In the genomic region with DNA sequence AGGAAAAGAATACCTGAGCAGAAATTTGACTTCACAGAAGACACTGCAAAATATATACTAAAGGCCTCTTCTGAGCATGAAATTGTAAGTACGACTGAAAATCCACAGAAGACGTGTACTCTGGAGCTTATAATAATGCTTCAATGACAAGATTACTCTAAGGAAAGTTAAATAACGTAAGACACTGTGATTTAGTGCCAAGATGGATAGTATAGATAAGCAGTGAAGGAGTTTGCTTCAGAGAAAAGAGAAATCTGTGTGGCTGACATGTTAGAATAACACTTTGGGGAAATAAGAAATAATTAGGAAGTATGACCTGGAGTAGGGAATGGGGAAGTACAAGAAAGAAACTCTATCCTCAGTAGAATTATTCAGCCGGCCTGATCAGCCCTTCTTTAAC, we compare ENCODE assay signal across 2 cellular contexts.
TF ChIP-seq lines count a peak whose summit lies in the region.

No MANE protein-coding gene starts in this region.

TF ChIP-seq in GM23338, 12 proteins besides CTCF, POLR2A, EP300 and RAD21:
- TF ChIP-seq, protein P1, sequence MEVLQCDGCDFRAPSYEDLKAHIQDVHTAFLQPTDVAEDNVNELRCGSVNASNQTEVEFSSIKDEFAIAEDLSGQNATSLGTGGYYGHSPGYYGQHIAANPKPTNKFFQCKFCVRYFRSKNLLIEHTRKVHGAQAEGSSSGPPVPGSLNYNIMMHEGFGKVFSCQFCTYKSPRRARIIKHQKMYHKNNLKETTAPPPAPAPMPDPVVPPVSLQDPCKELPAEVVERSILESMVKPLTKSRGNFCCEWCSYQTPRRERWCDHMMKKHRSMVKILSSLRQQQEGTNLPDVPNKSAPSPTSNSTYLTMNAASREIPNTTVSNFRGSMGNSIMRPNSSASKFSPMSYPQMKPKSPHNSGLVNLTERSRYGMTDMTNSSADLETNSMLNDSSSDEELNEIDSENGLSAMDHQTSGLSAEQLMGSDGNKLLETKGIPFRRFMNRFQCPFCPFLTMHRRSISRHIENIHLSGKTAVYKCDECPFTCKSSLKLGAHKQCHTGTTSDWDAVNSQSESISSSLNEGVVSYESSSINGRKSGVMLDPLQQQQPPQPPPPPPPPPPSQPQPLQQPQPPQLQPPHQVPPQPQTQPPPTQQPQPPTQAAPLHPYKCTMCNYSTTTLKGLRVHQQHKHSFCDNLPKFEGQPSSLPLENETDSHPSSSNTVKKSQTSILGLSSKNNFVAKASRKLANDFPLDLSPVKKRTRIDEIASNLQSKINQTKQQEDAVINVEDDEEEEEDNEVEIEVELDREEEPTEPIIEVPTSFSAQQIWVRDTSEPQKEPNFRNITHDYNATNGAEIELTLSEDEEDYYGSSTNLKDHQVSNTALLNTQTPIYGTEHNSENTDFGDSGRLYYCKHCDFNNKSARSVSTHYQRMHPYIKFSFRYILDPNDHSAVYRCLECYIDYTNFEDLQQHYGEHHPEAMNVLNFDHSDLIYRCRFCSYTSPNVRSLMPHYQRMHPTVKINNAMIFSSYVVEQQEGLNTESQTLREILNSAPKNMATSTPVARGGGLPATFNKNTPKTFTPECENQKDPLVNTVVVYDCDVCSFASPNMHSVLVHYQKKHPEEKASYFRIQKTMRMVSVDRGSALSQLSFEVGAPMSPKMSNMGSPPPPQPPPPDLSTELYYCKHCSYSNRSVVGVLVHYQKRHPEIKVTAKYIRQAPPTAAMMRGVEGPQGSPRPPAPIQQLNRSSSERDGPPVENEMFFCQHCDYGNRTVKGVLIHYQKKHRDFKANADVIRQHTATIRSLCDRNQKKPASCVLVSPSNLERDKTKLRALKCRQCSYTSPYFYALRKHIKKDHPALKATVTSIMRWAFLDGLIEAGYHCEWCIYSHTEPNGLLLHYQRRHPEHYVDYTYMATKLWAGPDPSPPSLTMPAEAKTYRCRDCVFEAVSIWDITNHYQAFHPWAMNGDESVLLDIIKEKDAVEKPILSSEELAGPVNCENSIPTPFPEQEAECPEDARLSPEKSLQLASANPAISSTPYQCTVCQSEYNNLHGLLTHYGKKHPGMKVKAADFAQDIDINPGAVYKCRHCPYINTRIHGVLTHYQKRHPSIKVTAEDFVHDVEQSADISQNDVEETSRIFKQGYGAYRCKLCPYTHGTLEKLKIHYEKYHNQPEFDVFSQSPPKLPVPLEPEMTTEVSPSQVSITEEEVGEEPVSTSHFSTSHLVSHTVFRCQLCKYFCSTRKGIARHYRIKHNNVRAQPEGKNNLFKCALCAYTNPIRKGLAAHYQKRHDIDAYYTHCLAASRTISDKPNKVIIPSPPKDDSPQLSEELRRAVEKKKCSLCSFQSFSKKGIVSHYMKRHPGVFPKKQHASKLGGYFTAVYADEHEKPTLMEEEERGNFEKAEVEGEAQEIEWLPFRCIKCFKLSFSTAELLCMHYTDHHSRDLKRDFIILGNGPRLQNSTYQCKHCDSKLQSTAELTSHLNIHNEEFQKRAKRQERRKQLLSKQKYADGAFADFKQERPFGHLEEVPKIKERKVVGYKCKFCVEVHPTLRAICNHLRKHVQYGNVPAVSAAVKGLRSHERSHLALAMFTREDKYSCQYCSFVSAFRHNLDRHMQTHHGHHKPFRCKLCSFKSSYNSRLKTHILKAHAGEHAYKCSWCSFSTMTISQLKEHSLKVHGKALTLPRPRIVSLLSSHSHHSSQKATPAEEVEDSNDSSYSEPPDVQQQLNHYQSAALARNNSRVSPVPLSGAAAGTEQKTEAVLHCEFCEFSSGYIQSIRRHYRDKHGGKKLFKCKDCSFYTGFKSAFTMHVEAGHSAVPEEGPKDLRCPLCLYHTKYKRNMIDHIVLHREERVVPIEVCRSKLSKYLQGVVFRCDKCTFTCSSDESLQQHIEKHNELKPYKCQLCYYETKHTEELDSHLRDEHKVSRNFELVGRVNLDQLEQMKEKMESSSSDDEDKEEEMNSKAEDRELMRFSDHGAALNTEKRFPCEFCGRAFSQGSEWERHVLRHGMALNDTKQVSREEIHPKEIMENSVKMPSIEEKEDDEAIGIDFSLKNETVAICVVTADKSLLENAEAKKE (CRISPR knock-in tag; IDR thresholded peaks at IDR 0.05) = no peak
- TF ChIP-seq, protein P2, sequence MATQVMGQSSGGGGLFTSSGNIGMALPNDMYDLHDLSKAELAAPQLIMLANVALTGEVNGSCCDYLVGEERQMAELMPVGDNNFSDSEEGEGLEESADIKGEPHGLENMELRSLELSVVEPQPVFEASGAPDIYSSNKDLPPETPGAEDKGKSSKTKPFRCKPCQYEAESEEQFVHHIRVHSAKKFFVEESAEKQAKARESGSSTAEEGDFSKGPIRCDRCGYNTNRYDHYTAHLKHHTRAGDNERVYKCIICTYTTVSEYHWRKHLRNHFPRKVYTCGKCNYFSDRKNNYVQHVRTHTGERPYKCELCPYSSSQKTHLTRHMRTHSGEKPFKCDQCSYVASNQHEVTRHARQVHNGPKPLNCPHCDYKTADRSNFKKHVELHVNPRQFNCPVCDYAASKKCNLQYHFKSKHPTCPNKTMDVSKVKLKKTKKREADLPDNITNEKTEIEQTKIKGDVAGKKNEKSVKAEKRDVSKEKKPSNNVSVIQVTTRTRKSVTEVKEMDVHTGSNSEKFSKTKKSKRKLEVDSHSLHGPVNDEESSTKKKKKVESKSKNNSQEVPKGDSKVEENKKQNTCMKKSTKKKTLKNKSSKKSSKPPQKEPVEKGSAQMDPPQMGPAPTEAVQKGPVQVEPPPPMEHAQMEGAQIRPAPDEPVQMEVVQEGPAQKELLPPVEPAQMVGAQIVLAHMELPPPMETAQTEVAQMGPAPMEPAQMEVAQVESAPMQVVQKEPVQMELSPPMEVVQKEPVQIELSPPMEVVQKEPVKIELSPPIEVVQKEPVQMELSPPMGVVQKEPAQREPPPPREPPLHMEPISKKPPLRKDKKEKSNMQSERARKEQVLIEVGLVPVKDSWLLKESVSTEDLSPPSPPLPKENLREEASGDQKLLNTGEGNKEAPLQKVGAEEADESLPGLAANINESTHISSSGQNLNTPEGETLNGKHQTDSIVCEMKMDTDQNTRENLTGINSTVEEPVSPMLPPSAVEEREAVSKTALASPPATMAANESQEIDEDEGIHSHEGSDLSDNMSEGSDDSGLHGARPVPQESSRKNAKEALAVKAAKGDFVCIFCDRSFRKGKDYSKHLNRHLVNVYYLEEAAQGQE (IDR thresholded peaks at IDR 0.05; ENCODE audit: unreplicated experiment) = no peak
- TF ChIP-seq, protein P3, sequence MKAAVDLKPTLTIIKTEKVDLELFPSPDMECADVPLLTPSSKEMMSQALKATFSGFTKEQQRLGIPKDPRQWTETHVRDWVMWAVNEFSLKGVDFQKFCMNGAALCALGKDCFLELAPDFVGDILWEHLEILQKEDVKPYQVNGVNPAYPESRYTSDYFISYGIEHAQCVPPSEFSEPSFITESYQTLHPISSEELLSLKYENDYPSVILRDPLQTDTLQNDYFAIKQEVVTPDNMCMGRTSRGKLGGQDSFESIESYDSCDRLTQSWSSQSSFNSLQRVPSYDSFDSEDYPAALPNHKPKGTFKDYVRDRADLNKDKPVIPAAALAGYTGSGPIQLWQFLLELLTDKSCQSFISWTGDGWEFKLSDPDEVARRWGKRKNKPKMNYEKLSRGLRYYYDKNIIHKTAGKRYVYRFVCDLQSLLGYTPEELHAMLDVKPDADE (IDR thresholded peaks at IDR 0.05) = no peak
- TF ChIP-seq ZNF331 (CRISPR knock-in tag; IDR thresholded peaks at IDR 0.05; ENCODE audit: low read depth) (no peak), ZNF114 (CRISPR knock-in tag; IDR thresholded peaks at IDR 0.05) (no peak), JUNB (IDR thresholded peaks at IDR 0.05; ENCODE audit: unreplicated experiment) (no peak), POLR2AphosphoS5 (IDR thresholded peaks at IDR 0.05; ENCODE audit: low read depth) (no peak), STAT1 (IDR thresholded peaks at IDR 0.05; ENCODE audit: unreplicated experiment) (no peak), EZH2phosphoT487 (IDR thresholded peaks at IDR 0.05; ENCODE audit: unreplicated experiment) (no peak), EZH2 (IDR thresholded peaks at IDR 0.05; ENCODE audit: low read depth, unreplicated experiment) (no peak)
TF ChIP-seq in GM23338: peak in this region for 0.

TF ChIP-seq in K562, 482 proteins besides CTCF, POLR2A, EP300 and RAD21 (continued from another document and continues in another):
- TF ChIP-seq CBX8 (IDR thresholded peaks at IDR 0.05; ENCODE audit: borderline replicate concordance, extremely low read depth, low read depth, low read length, poor library complexity, severe bottlenecking) = no peak
- no peak for TF ChIP-seq NR3C1 (CRISPR knock-in tag; IDR thresholded peaks at IDR 0.05)
- TF ChIP-seq, protein P4, sequence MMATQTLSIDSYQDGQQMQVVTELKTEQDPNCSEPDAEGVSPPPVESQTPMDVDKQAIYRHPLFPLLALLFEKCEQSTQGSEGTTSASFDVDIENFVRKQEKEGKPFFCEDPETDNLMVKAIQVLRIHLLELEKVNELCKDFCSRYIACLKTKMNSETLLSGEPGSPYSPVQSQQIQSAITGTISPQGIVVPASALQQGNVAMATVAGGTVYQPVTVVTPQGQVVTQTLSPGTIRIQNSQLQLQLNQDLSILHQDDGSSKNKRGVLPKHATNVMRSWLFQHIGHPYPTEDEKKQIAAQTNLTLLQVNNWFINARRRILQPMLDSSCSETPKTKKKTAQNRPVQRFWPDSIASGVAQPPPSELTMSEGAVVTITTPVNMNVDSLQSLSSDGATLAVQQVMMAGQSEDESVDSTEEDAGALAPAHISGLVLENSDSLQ (IDR thresholded peaks at IDR 0.05) = peak; percentile 24; the same call in 1 of the 2 replicates
- no peak for TF ChIP-seq ZNF212 (CRISPR knock-in tag; IDR thresholded peaks at IDR 0.05)
- TF ChIP-seq ARNT (IDR thresholded peaks at IDR 0.05) = no peak
- TF ChIP-seq PHF8 (IDR thresholded peaks at IDR 0.05; ENCODE audit: borderline replicate concordance, low read length) = no peak
- TF ChIP-seq, protein P5, sequence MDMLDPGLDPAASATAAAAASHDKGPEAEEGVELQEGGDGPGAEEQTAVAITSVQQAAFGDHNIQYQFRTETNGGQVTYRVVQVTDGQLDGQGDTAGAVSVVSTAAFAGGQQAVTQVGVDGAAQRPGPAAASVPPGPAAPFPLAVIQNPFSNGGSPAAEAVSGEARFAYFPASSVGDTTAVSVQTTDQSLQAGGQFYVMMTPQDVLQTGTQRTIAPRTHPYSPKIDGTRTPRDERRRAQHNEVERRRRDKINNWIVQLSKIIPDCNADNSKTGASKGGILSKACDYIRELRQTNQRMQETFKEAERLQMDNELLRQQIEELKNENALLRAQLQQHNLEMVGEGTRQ (CRISPR knock-in tag; IDR thresholded peaks at IDR 0.05) = no peak
- no peak for TF ChIP-seq C11orf30 (IDR thresholded peaks at IDR 0.05; ENCODE audit: low read depth)
- TF ChIP-seq HOXB6 (CRISPR knock-in tag; IDR thresholded peaks at IDR 0.05; ENCODE audit: borderline replicate concordance) = no peak
- no peak for TF ChIP-seq TBL1XR1 (IDR thresholded peaks at IDR 0.05; ENCODE audit: low read length in 2 of 2)
- TF ChIP-seq MEIS2 (IDR thresholded peaks at IDR 0.05; ENCODE audit: partially characterized antibody) = peak; percentile 74
- no peak for TF ChIP-seq NCOR1 (IDR thresholded peaks at IDR 0.05)
- 0 out of 4 replicates have a peak, but pooled peaks of 1 of the 2 experiments have one; percentile 15 for TF ChIP-seq HDAC1 (IDR thresholded peaks at IDR 0.05)
- TF ChIP-seq ESRRA (IDR thresholded peaks at IDR 0.05; ENCODE audit: borderline replicate concordance, low read depth) = no peak
- TF ChIP-seq, protein P6, sequence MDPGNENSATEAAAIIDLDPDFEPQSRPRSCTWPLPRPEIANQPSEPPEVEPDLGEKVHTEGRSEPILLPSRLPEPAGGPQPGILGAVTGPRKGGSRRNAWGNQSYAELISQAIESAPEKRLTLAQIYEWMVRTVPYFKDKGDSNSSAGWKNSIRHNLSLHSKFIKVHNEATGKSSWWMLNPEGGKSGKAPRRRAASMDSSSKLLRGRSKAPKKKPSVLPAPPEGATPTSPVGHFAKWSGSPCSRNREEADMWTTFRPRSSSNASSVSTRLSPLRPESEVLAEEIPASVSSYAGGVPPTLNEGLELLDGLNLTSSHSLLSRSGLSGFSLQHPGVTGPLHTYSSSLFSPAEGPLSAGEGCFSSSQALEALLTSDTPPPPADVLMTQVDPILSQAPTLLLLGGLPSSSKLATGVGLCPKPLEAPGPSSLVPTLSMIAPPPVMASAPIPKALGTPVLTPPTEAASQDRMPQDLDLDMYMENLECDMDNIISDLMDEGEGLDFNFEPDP (CRISPR knock-in tag; IDR thresholded peaks at IDR 0.05) = no peak
- TF ChIP-seq, protein P7, sequence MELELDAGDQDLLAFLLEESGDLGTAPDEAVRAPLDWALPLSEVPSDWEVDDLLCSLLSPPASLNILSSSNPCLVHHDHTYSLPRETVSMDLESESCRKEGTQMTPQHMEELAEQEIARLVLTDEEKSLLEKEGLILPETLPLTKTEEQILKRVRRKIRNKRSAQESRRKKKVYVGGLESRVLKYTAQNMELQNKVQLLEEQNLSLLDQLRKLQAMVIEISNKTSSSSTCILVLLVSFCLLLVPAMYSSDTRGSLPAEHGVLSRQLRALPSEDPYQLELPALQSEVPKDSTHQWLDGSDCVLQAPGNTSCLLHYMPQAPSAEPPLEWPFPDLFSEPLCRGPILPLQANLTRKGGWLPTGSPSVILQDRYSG (tag; conservative IDR thresholded peaks at IDR 0.05; ENCODE audit: low read depth) = no peak
- TF ChIP-seq, protein P8, sequence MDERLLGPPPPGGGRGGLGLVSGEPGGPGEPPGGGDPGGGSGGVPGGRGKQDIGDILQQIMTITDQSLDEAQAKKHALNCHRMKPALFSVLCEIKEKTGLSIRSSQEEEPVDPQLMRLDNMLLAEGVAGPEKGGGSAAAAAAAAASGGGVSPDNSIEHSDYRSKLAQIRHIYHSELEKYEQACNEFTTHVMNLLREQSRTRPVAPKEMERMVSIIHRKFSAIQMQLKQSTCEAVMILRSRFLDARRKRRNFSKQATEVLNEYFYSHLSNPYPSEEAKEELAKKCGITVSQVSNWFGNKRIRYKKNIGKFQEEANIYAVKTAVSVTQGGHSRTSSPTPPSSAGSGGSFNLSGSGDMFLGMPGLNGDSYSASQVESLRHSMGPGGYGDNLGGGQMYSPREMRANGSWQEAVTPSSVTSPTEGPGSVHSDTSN (CRISPR knock-in tag; IDR thresholded peaks at IDR 0.05; ENCODE audit: low read depth) = no peak
- TF ChIP-seq, protein P8 (tag; conservative IDR thresholded peaks at IDR 0.05; ENCODE audit: low read depth) = peak; percentile 69
